ENCODE assay signal across 30 cellular contexts in genomic region chr7:136527554-136527953, GRCh38.
"Had no signal": no experiment of that assay in that cellular context is flagged by ENCODE, and none has a peak within 500 bp of the region (broad histone marks: within the 10 kb centered on the region; RNA-seq: fewer than 3 reads in every experiment).

No MANE protein-coding gene starts in this region.

- H3K4me1 Mint-ChIP-seq: activated CD4-positive, alpha-beta T cell treated with anti-CD3 and anti-CD28 coated beads for 36 hours; activated CD4-positive, alpha-beta T cell treated with anti-CD3 and anti-CD28 coated beads, Interleukin-2, amount 10 ng/mL, durations not matched to agents 24 days and 14 days; activated CD8-positive, alpha-beta memory T cell treated with anti-CD3 and anti-CD28 coated beads, Interleukin-2, amount 10 ng/mL, durations not matched to agents 7 days and 5 days; activated naive CD4-positive, alpha-beta T cell treated with anti-CD3 and anti-CD28 coated beads, Interleukin-2, amount 10 ng/mL, durations not matched to agents 7 days and 5 days; activated naive CD8-positive, alpha-beta T cell treated with anti-CD3 and anti-CD28 coated beads, Interleukin-2, amount 10 ng/mL, durations not matched to agents 7 days and 5 days had no signal

- H3K36me3 Mint-ChIP-seq: activated CD4-positive, alpha-beta memory T cell treated with anti-CD3 and anti-CD28 coated beads for 36 hours; activated CD8-positive, alpha-beta memory T cell treated with anti-CD3 and anti-CD28 coated beads, Interleukin-2, amount 10 ng/mL, durations not matched to agents 7 days and 5 days; activated naive CD4-positive, alpha-beta T cell treated with anti-CD3 and anti-CD28 coated beads, Interleukin-2, amount 10 ng/mL, durations not matched to agents 7 days and 5 days; activated naive CD8-positive, alpha-beta T cell treated with anti-CD3 and anti-CD28 coated beads, Interleukin-2, amount 10 ng/mL, durations not matched to agents 7 days and 5 days had no signal

- H3K9me3 ChIP-seq: ascending aorta, esophagus muscularis mucosa, gastrocnemius medialis had no signal

- H3K27me3 ChIP-seq: ascending aorta, esophagus muscularis mucosa, foreskin keratinocyte, gastrocnemius medialis had no signal

- H3K4me1 ChIP-seq: ascending aorta, esophagus muscularis mucosa, foreskin keratinocyte, gastrocnemius medialis had no signal

- H3K27ac Mint-ChIP-seq: activated CD4-positive, alpha-beta memory T cell treated with anti-CD3 and anti-CD28 coated beads for 36 hours; activated CD4-positive, alpha-beta T cell treated with anti-CD3 and anti-CD28 coated beads for 36 hours; activated CD4-positive, alpha-beta T cell treated with anti-CD3 and anti-CD28 coated beads, Interleukin-2, amount 10 ng/mL, durations not matched to agents 24 days and 14 days; activated CD8-positive, alpha-beta memory T cell treated with anti-CD3 and anti-CD28 coated beads, Interleukin-2, amount 10 ng/mL, durations not matched to agents 7 days and 5 days; activated CD8-positive, alpha-beta T cell treated with anti-CD3 and anti-CD28 coated beads, Interleukin-2, amount 10 ng/mL, durations not matched to agents 7 days and 5 days; activated naive CD4-positive, alpha-beta T cell treated with anti-CD3 and anti-CD28 coated beads, Interleukin-2, amount 10 ng/mL, durations not matched to agents 7 days and 5 days; activated naive CD4-positive, alpha-beta T cell treated with anti-CD3 and anti-CD28 coated beads, Interleukin-2, amount 50 U/mL, for 72 hours; activated naive CD8-positive, alpha-beta T cell treated with anti-CD3 and anti-CD28 coated beads, Interleukin-2, amount 10 ng/mL, durations not matched to agents 7 days and 5 days; activated T-helper 1 cell treated with anti-CD3 and anti-CD28 coated beads, Interleukin-12 subunit alpha, Interleukin-12 subunit beta, Interleukin-2, Interleukin-4 antibody, amounts not matched to agents 30 ng/mL and 10 ng/mL and 1 ng/mL, durations not matched to agents 14 hours and 24 hours and 36 hours; activated T-helper 2 cell treated with anti-CD3 and anti-CD28 coated beads, Interferon-gamma antibody, Interleukin-2, Interleukin-4, amounts not matched to agents 10 μg/mL and 5 μg/mL and 100 μg/mL, durations not matched to agents 14 hours and 24 hours and 36 hours; effector memory CD8-positive, alpha-beta T cell had no signal

- DNase-seq: activated CD4-positive, alpha-beta memory T cell treated with anti-CD3 and anti-CD28 coated beads for 36 hours; activated CD4-positive, alpha-beta T cell treated with anti-CD3 and anti-CD28 coated beads for 36 hours; activated CD4-positive, alpha-beta T cell treated with anti-CD3 and anti-CD28 coated beads, Interleukin-2, amount 10 ng/mL, durations not matched to agents 24 days and 14 days; activated CD4-positive, CD25-positive, alpha-beta regulatory T cell; activated CD4-positive, CD25-positive, alpha-beta regulatory T cell treated with anti-CD3 and anti-CD28 coated beads, Interleukin-2, amount 50 U/mL, for 72 hours; activated CD8-positive, alpha-beta memory T cell treated with anti-CD3 and anti-CD28 coated beads, Interleukin-2, amount 10 ng/mL, durations not matched to agents 7 days and 5 days; activated CD8-positive, alpha-beta memory T cell treated with anti-CD3 and anti-CD28 coated beads, Interleukin-2, amount 50 U/mL, for 4 hours; activated CD8-positive, alpha-beta T cell treated with anti-CD3 and anti-CD28 coated beads, Interleukin-2, amount 10 ng/mL, durations not matched to agents 7 days and 5 days; activated effector memory CD4-positive, alpha-beta T cell treated with anti-CD3 and anti-CD28 coated beads, Interleukin-2, amount 50 U/mL, for 16 hours; activated naive CD4-positive, alpha-beta T cell; activated naive CD4-positive, alpha-beta T cell treated with anti-CD3 and anti-CD28 coated beads, Interleukin-2, amount 10 ng/mL, durations not matched to agents 7 days and 5 days; activated naive CD8-positive, alpha-beta T cell treated with anti-CD3 and anti-CD28 coated beads, Interleukin-2, amount 10 ng/mL, durations not matched to agents 7 days and 5 days; activated T-cell treated with anti-CD3 and anti-CD28 coated beads, Interleukin-2, amount 50 U/mL, for 1 hour; activated T-cell treated with anti-CD3 and anti-CD28 coated beads, Interleukin-2, amount 50 U/mL, for 48 hours; caudate nucleus; cortex of kidney; dermis blood vessel endothelial cell; effector CD4-positive, alpha-beta T cell; effector memory CD8-positive, alpha-beta T cell; erythroblast; gastrocnemius medialis; glutamatergic neuron; T-helper 2 cell had no signal

- H3K4me3 ChIP-seq: ascending aorta, esophagus muscularis mucosa, gastrocnemius medialis had no signal

- H3K4me3 Mint-ChIP-seq: activated CD4-positive, alpha-beta memory T cell treated with anti-CD3 and anti-CD28 coated beads for 36 hours; activated CD4-positive, alpha-beta T cell treated with anti-CD3 and anti-CD28 coated beads for 36 hours; activated CD4-positive, alpha-beta T cell treated with anti-CD3 and anti-CD28 coated beads, Interleukin-2, amount 10 ng/mL, durations not matched to agents 24 days and 14 days; activated CD8-positive, alpha-beta memory T cell treated with anti-CD3 and anti-CD28 coated beads, Interleukin-2, amount 10 ng/mL, durations not matched to agents 7 days and 5 days; activated CD8-positive, alpha-beta T cell treated with anti-CD3 and anti-CD28 coated beads, Interleukin-2, amount 10 ng/mL, durations not matched to agents 7 days and 5 days; activated naive CD4-positive, alpha-beta T cell treated with anti-CD3 and anti-CD28 coated beads, Interleukin-2, amount 10 ng/mL, durations not matched to agents 7 days and 5 days; activated naive CD8-positive, alpha-beta T cell treated with anti-CD3 and anti-CD28 coated beads, Interleukin-2, amount 10 ng/mL, durations not matched to agents 7 days and 5 days; activated T-helper 1 cell treated with anti-CD3 and anti-CD28 coated beads, Interleukin-12 subunit alpha, Interleukin-12 subunit beta, Interleukin-2, Interleukin-4 antibody, amounts not matched to agents 30 ng/mL and 10 ng/mL and 1 ng/mL, durations not matched to agents 14 hours and 24 hours and 36 hours; effector memory CD8-positive, alpha-beta T cell had no signal

- ATAC-seq: activated CD4-positive, alpha-beta T cell treated with anti-CD3 and anti-CD28 coated beads for 36 hours; activated CD8-positive, alpha-beta memory T cell treated with anti-CD3 and anti-CD28 coated beads, Interleukin-2, amount 10 ng/mL, durations not matched to agents 7 days and 5 days; activated CD8-positive, alpha-beta T cell treated with anti-CD3 and anti-CD28 coated beads, Interleukin-2, amount 10 ng/mL, durations not matched to agents 7 days and 5 days; activated naive CD4-positive, alpha-beta T cell treated with anti-CD3 and anti-CD28 coated beads, Interleukin-2, amount 50 U/mL, for 72 hours; effector memory CD8-positive, alpha-beta T cell; gastrocnemius medialis had no signal

- H3K36me3 ChIP-seq: ascending aorta, esophagus muscularis mucosa, gastrocnemius medialis had no signal

- H3K27me3 Mint-ChIP-seq: activated CD4-positive, alpha-beta memory T cell treated with anti-CD3 and anti-CD28 coated beads for 36 hours; activated CD4-positive, alpha-beta T cell treated with anti-CD3 and anti-CD28 coated beads for 36 hours; activated CD4-positive, alpha-beta T cell treated with anti-CD3 and anti-CD28 coated beads, Interleukin-2, amount 10 ng/mL, durations not matched to agents 24 days and 14 days; activated CD8-positive, alpha-beta memory T cell treated with anti-CD3 and anti-CD28 coated beads, Interleukin-2, amount 10 ng/mL, durations not matched to agents 7 days and 5 days; activated naive CD4-positive, alpha-beta T cell treated with anti-CD3 and anti-CD28 coated beads, Interleukin-2, amount 10 ng/mL, durations not matched to agents 7 days and 5 days; activated naive CD8-positive, alpha-beta T cell treated with anti-CD3 and anti-CD28 coated beads, Interleukin-2, amount 10 ng/mL, durations not matched to agents 7 days and 5 days; effector memory CD8-positive, alpha-beta T cell had no signal

- FAIRE-seq: colon had no signal

- H3K27ac ChIP-seq: ascending aorta, esophagus muscularis mucosa, foreskin keratinocyte, gastrocnemius medialis had no signal

- H3K9me3 Mint-ChIP-seq: activated CD4-positive, alpha-beta T cell treated with anti-CD3 and anti-CD28 coated beads, Interleukin-2, amount 10 ng/mL, durations not matched to agents 24 days and 14 days; activated naive CD8-positive, alpha-beta T cell treated with anti-CD3 and anti-CD28 coated beads, Interleukin-2, amount 10 ng/mL, durations not matched to agents 7 days and 5 days had no signal
